ENCODE assay signal across 9 cellular contexts in the genomic region with DNA sequence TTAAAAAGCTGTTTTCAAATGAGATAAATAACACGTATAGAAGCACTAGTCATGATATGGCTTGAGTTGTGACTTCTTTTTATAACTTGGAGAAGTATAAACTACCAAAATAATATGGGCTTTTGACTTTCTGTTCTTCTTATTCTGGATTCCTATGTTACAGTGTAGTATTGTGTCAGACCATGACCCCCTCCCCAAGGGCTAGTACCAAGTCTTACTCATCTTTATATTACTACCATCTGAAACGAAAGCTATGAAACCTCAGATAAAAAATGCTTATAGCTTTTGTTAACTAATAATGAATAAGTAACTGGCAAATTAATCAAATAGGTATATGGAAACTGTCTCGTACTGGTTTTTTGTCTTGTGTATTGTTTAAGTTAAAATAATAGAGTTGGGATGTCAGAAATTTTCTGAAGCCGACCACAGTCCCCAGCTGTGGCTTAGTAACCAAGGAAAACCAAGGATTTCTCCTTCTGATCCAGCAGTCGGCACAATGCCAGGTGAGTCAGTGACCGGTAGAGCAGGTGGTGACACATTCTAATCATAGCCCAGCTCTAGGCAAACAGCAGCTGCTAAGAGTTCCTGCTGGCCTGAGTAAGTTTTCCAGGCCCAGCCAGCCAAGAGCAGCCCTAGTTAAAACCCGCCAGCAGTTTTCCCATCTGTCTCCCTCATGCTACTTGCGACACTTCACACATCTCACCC.
DNase-seq lines count a peak whose midpoint lies in the region; ATAC-seq, FAIRE-seq and TF ChIP-seq lines count a peak whose summit lies in the region.
"Had no signal": no experiment of that assay in that cellular context is flagged by ENCODE, and none has a peak within 500 bp of the region (broad histone marks: within the 10 kb centered on the region; RNA-seq: fewer than 3 reads in every experiment).

No MANE protein-coding gene starts in this region.

- in situ Hi-C loops in ACHN (cut with HindIII; ENCODE audit: low pct_ligation_motif_present, low pct_unique_long_range_greater_than_20kb, low sequenced_read_pairs): no loop called here

- peak; percentile 99 for FAIRE-seq in islet of Langerhans (lab: Jason Lieb, UNC)

- no peak for TF ChIP-seq CTCF in WERI-Rb-1 (IDR thresholded peaks at IDR 0.05; ENCODE audit: low read depth, low read length)

- H3K27ac ChIP-seq in WERI-Rb-1: no peak overlapping the region

- no peaks in the 10 kb centered on the region for H3K9me3 ChIP-seq in WERI-Rb-1 (ENCODE audit: severe bottlenecking)
- H3K9me3 ChIP-seq: suprapubic skin had no signal

- H3K27me3 ChIP-seq in WERI-Rb-1 (ENCODE audit: insufficient read depth, low read depth, severe bottlenecking): peaks cover 12% of the 10 kb centered on the region
- H3K27me3 ChIP-seq: suprapubic skin had no signal

- no peak for ATAC-seq in HG03097 (IDR thresholded peaks at IDR 0.05; ENCODE audit: low FRiP score, unreplicated experiment)
- ATAC-seq in HG03045 (IDR thresholded peaks at IDR 0.05; ENCODE audit: unreplicated experiment): no peak

- H3K36me3 ChIP-seq in WERI-Rb-1: no peaks in the 10 kb centered on the region
- H3K36me3 ChIP-seq: suprapubic skin had no signal

- no peak overlapping the region for H3K4me3 ChIP-seq in WERI-Rb-1 (ENCODE audit: low read depth, low read length)
- H3K4me3 ChIP-seq: suprapubic skin had no signal

- DNase-seq in ACHN (peak; percentile 83), M059J (ENCODE audit: low read depth) (peak; percentile 92), WERI-Rb-1 (peak; percentile 18), hippocampal formation (lab: John Stamatoyannopoulos, UW) (no peak)
- DNase-seq in activated CD4-positive, alpha-beta T cell treated with anti-CD3 and anti-CD28 coated beads, Interleukin-2, amount 50 U/mL, for 4 hours: no peak

Comparison
In these comparisons a context has a peak if more than half of its experiments do, and no peak if none do; other contexts are left out.
1. DNase-seq: peak in ACHN (single experiment), M059J (single experiment) and WERI-Rb-1 (single experiment); none in activated CD4-positive, alpha-beta T cell treated with anti-CD3 and anti-CD28 coated beads, Interleukin-2, amount 50 U/mL, for 4 hours (0 of 2) and hippocampal formation (0 of 2).